In genomic region chr7:56222866-56223265, GRCh38 we compare ENCODE assay signal across 8 cellular contexts.
"Had no signal": no experiment of that assay in that cellular context is flagged by ENCODE, and none has a peak within 500 bp of the region (broad histone marks: within the 10 kb centered on the region; RNA-seq: fewer than 3 reads in every experiment).

No MANE protein-coding gene starts in this region.

- H3K27ac Mint-ChIP-seq: GM23338, H9, HFFc6 had no signal

- H3K4me1 Mint-ChIP-seq: GM23338, H9 had no signal

- H3K4me3 Mint-ChIP-seq: GM23338, H9, HFFc6 had no signal

- H3K9me3 ChIP-seq: HAP-1 had no signal

- H3K4me3 ChIP-seq: GM23248, GM23338, HAP-1 had no signal

- H3K36me3 ChIP-seq: HAP-1 had no signal

- H3K9ac ChIP-seq: GM23248 had no signal

- H3K4me1 ChIP-seq: HAP-1 had no signal

- DNase-seq: GM23248, GOT3, H7, H9, HCEC 1CT, HFFc6 had no signal

- H3K27ac ChIP-seq: GM23248 had no signal
